1 cellular context compared by ENCODE assay signal in the genomic region with DNA sequence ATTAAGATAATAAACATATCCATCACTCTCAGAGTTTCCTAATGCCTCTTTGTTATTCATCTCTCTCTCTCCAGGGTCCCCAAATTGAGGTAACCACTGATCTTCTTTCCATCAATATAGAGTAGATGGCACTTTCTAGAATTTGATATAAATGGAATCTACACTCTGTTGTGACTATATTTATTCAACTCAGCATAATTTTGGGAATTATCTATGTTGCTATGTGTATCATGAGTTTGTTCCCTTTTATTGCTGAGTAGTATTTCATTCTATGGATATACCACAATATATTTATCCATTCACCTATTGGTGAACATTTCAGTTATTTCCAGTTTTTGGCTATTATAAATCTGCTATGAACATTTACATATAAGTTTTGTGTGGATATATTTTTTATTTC.
TF ChIP-seq lines count a peak whose summit lies in the region.

No MANE protein-coding gene starts in this region.

TF ChIP-seq in K562, 482 proteins besides CTCF, POLR2A, EP300 and RAD21 (continued from another document):
- TF ChIP-seq, protein P1, sequence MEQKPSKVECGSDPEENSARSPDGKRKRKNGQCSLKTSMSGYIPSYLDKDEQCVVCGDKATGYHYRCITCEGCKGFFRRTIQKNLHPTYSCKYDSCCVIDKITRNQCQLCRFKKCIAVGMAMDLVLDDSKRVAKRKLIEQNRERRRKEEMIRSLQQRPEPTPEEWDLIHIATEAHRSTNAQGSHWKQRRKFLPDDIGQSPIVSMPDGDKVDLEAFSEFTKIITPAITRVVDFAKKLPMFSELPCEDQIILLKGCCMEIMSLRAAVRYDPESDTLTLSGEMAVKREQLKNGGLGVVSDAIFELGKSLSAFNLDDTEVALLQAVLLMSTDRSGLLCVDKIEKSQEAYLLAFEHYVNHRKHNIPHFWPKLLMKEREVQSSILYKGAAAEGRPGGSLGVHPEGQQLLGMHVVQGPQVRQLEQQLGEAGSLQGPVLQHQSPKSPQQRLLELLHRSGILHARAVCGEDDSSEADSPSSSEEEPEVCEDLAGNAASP (IDR thresholded peaks at IDR 0.05): no peak
- peak; percentile 5 for TF ChIP-seq RBM25 (IDR thresholded peaks at IDR 0.05; ENCODE audit: low read depth, low read length, severe bottlenecking)
TF ChIP-seq in K562: peak in this region for 4.
